8 cellular contexts compared by ENCODE assay signal in the genomic region with DNA sequence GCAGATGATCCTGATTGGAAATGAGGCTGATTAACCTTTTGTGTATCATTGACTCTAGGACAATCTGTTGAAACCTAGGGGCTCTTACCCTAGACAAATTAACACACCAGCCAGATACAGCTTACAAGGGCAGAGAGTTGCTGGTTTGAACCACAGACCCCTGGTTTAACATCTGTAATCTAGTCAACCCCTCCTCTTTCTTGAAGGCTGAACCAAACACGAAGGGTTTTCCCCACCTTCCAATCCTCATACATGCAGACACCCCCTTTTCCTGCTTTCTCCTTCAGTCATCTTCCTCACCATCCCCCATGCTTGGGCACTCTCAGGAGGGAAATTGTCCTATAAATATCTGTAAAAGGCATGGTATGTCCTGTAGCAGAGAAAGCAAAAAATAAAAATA.
DNase-seq lines count a peak whose midpoint lies in the region; ATAC-seq, FAIRE-seq and TF ChIP-seq lines count a peak whose summit lies in the region.

No MANE protein-coding gene starts in this region.

- in situ Hi-C loops in GM12878 (cut with MboI): no loop called here

- POLR2A ChIA-PET in HCT116 (lab: Charles Lee) (interaction anchor here (0.6 to 2.2 kb wide), 3 partner anchors 9 to 133 kb away, joined by 3 to 5 read pairs (median 3); a partner anchor contains a TSS), GM12878 (lab: Charles Lee) (interaction anchor here (0.9 kb wide), 1 partner anchor 10 kb away, joined by 4 read pairs; no protein-coding TSS in a partner anchor)

- no peaks in the 10 kb centered on the region for H3K9me2 ChIP-seq in HCT116 (ENCODE audit: insufficient read depth)

- H3K27ac Mint-ChIP-seq in memory B cell: peak overlapping the region; percentile 96

- CTCF ChIA-PET in HCT116 (lab: Charles Lee) (interaction anchor here (1.3 kb wide), 1 partner anchor 268 kb away, joined by 3 read pairs; no protein-coding TSS in a partner anchor), GM12878 (lab: Yijun Ruan, JAX) (interaction anchor here (1.0 to 2.2 kb wide), 6 partner anchors 10 to 272 kb away, joined by 3 to 7 read pairs (median 3); no protein-coding TSS in a partner anchor)

- H3K36me3 Mint-ChIP-seq in memory B cell: no peaks in the 10 kb centered on the region

- SMC1A ChIA-PET in GM12878 (lab: Charles Lee; ENCODE audit: uncharacterized antibody, unreplicated experiment): interaction anchor here (0.9 to 2.7 kb wide), 19 partner anchors 10 to 150 kb away, joined by 3 to 8 read pairs (median 4); no protein-coding TSS in a partner anchor

- H3K27ac ChIP-seq in BLaER1: peak overlapping the region; percentile 97
- no peak overlapping the region for H3K27ac ChIP-seq in HCT116 (ENCODE audit: low read depth, low read length)
- no peak overlapping the region for H3K27ac ChIP-seq in GM12878 (ENCODE audit: control insufficient read depth, insufficient read depth)
- peak overlapping the region in 20 of 59 donors; percentile 2 to 81 (median 52) for H3K27ac ChIP-seq in dorsolateral prefrontal cortex

- intact Hi-C loops in HCT116 (cut with micrococcal nuclease) (no loop called here), GM12878 (cut with micrococcal nuclease; ENCODE audit: unreplicated experiment) (no loop called here), dorsolateral prefrontal cortex (cut with DNase I) (no loop called here)

- H3K4me1 ChIP-seq in BLaER1 (peaks cover 83% of the 10 kb centered on the region), HCT116 (ENCODE audit: control insufficient read depth in 1 of 2, insufficient read depth in 2 of 2, low read length in 2 of 2) (peaks cover 60 to 69% of the 10 kb centered on the region in 2 experiments), GM12878 (ENCODE audit: control insufficient read depth, insufficient read depth, low read length) (peaks cover 18% of the 10 kb centered on the region)

- RAD21 ChIA-PET in HCT116 (lab: Charles Lee; ENCODE audit: low non-redundant PET in 1 of 2, low total read pairs in 2 of 2, uncharacterized antibody in 2 of 2, unreplicated experiment in 2 of 2): interaction anchor here in 1 of 2 experiments (0.8 kb wide), 1 partner anchor 44 kb away, joined by 3 read pairs; no protein-coding TSS in a partner anchor
- RAD21 ChIA-PET in GM12878 (lab: Charles Lee; ENCODE audit: unreplicated experiment): interaction anchor here (0.6 to 2.2 kb wide), 10 partner anchors 8 to 193 kb away, joined by 3 to 7 read pairs (median 4); a partner anchor contains a TSS

- FAIRE-seq in GM12878 (lab: Jason Lieb, UNC): peak; percentile 41

- H2AFZ ChIP-seq in HCT116 (ENCODE audit: low read depth, low read length, poor library complexity, severe bottlenecking) (no peak overlapping the region), GM12878 (ENCODE audit: control insufficient read depth, low read depth, low read length) (peak overlapping the region; percentile 61)

- H3K27me3 ChIP-seq in BLaER1: no peaks in the 10 kb centered on the region
- no peaks in the 10 kb centered on the region for H3K27me3 ChIP-seq in HCT116 (ENCODE audit: insufficient read depth, low read length)
- H3K27me3 ChIP-seq in GM12878 (replicated peaks in 1 of 2; ENCODE audit: control insufficient read depth in 2 of 2, insufficient read depth in 2 of 2, low read length in 1 of 2): no peaks in the 10 kb centered on the region
- peaks cover 0 to 7% (median 0%) of the 10 kb centered on the region in 45 donors for H3K27me3 ChIP-seq in dorsolateral prefrontal cortex

- H3K79me2 ChIP-seq in HCT116 (ENCODE audit: insufficient read depth, low read length) (no peaks in the 10 kb centered on the region), GM12878 (ENCODE audit: control insufficient read depth, insufficient read depth, low read length) (no peaks in the 10 kb centered on the region)

- ATAC-seq in HCT116: no peak
- ATAC-seq in GM12878: peak; percentile 5
- no peak for ATAC-seq in memory B cell (ENCODE audit: low read depth)
- no peak for ATAC-seq in HG03196 (IDR thresholded peaks at IDR 0.05; ENCODE audit: unreplicated experiment)

- H3K9ac ChIP-seq in BLaER1 (peak overlapping the region; percentile 81), HCT116 (ENCODE audit: low read length) (0 out of 2 replicates have a peak overlapping the region, but pooled peaks have one; percentile 12), GM12878 (ENCODE audit: control insufficient read depth, insufficient read depth, low read length) (no peak overlapping the region)

- H3K27me3 Mint-ChIP-seq in memory B cell: no peaks in the 10 kb centered on the region

- TF ChIP-seq RAD21 in HCT116 (IDR thresholded peaks at IDR 0.05; ENCODE audit: low read depth) (no peak), GM12878 (IDR thresholded peaks at IDR 0.05; ENCODE audit: insufficient read depth, low read depth, low read length) (no peak)

- TF ChIP-seq POLR2A in HCT116 (IDR thresholded peaks at IDR 0.05; ENCODE audit: borderline replicate concordance, extremely low read depth, insufficient read depth, insufficient read length) (no peak), GM12878 (IDR thresholded peaks at IDR 0.05; ENCODE audit: low read depth, low read length) (no peak)

- peaks cover 37% of the 10 kb centered on the region for H3K4me1 Mint-ChIP-seq in memory B cell

- 44% methylated on average over 1 of the region's 1 CpG for WGBS in GM12878 (ENCODE audit: insufficient coverage, insufficient replicate concordance, low lambda C conversion rate, missing lambda C conversion rate)

- BruUV-seq in HCT116 (replicated peaks; lab: Mats Ljungman, UMichigan) (no TSS peak), GM12878 (replicated peaks; lab: Mats Ljungman, UMichigan) (no TSS peak)

- H3K9me3 ChIP-seq in BLaER1 (no peaks in the 10 kb centered on the region), HCT116 (ENCODE audit: control insufficient read depth in 1 of 2, insufficient read depth in 1 of 2, low read depth in 1 of 2, low read length in 2 of 2) (no peaks in the 10 kb centered on the region), GM12878 (replicated peaks; ENCODE audit: control insufficient read depth, insufficient read depth, low read length) (no peaks in the 10 kb centered on the region; the same call in 2 of the 3 replicates)

- no peak for TF ChIP-seq EP300 in GM12878 (IDR thresholded peaks at IDR 0.05; ENCODE audit: borderline replicate concordance in 1 of 2, control insufficient read depth in 1 of 2, low read depth in 2 of 2, low read length in 2 of 2)

- peak overlapping the region; percentile 61 for H3K4me3 Mint-ChIP-seq in memory B cell

- H3K4me2 ChIP-seq in BLaER1 (peak overlapping the region; percentile 77), HCT116 (ENCODE audit: low read length) (peak overlapping the region; percentile 76), GM12878 (ENCODE audit: control insufficient read depth, insufficient read depth) (peak overlapping the region; percentile 39; the same call in 1 of the 2 replicates)

- H4K20me1 ChIP-seq in BLaER1 (no peaks in the 10 kb centered on the region), HCT116 (ENCODE audit: insufficient read depth) (no peaks in the 10 kb centered on the region), GM12878 (ENCODE audit: control insufficient read depth, insufficient read depth) (no peaks in the 10 kb centered on the region)

- H3K4me3 ChIP-seq in BLaER1 (peak overlapping the region; percentile 61; the same call in 1 of the 2 replicates), HCT116 (replicated peaks in 1 of 2; ENCODE audit: low read depth in 1 of 2, low read length in 2 of 2) (0 out of 4 replicates have a peak overlapping the region, but pooled peaks of 1 of the 2 experiments have one; percentile 52), GM12878 (no peak overlapping the region), dorsolateral prefrontal cortex (peak overlapping the region in 2 of 59 donors; percentile 44 to 48)

- no peak for DNase-seq in HCT116 (ENCODE audit: low read depth, low spot score)
- no peak for DNase-seq in GM12878 (ENCODE audit: low read depth, low spot score)
- DNase-seq in memory B cell (ENCODE audit: low spot score in 2 of 2): no peak
- DNase-seq in dorsolateral prefrontal cortex: no peak
- DNase-seq in Ammon's horn (ENCODE audit: low spot score): no peak
- no peak for DNase-seq in NCI-H1092 (lab: John Stamatoyannopoulos, UW)

- H3K36me3 ChIP-seq in BLaER1 (no peaks in the 10 kb centered on the region), HCT116 (ENCODE audit: control insufficient read depth in 1 of 2, insufficient read depth in 2 of 2, low read length in 2 of 2) (no peaks in the 10 kb centered on the region), GM12878 (ENCODE audit: control insufficient read depth in 2 of 2, insufficient read depth in 2 of 2, low read length in 1 of 2) (no peaks in the 10 kb centered on the region)

- no peak for TF ChIP-seq CTCF in HCT116 (IDR thresholded peaks at IDR 0.05 in 2 of 3, conservative IDR thresholded peaks at IDR 0.05 in 1 of 3; ENCODE audit: borderline replicate concordance in 1 of 3, insufficient read depth in 1 of 3, low read depth in 2 of 3, low read length in 2 of 3)
- no peak for TF ChIP-seq CTCF in GM12878 (IDR thresholded peaks at IDR 0.05 in 2 of 3, conservative IDR thresholded peaks at IDR 0.05 in 1 of 3; ENCODE audit: control insufficient read depth in 2 of 3, extremely low read depth in 1 of 3, insufficient read depth in 1 of 3, low read depth in 3 of 3, low read length in 3 of 3)
- TF ChIP-seq CTCF in dorsolateral prefrontal cortex (IDR thresholded peaks at IDR 0.05 in 54 of 56, conservative IDR thresholded peaks at IDR 0.05 in 2 of 56; ENCODE audit: low read depth in 1 of 56, partially characterized antibody in 56 of 56): no peak

- H3K9me3 Mint-ChIP-seq in memory B cell: no peaks in the 10 kb centered on the region

TF ChIP-seq in HCT116, 20 proteins besides CTCF, POLR2A, EP300 and RAD21:
- TF ChIP-seq POLR2AphosphoS5 (IDR thresholded peaks at IDR 0.05; ENCODE audit: low read depth, low read length): no peak

TF ChIP-seq in GM12878, 131 proteins besides CTCF, POLR2A, EP300 and RAD21 (continues in another document):
- TF ChIP-seq SREBF2 (IDR thresholded peaks at IDR 0.05; ENCODE audit: low read length) (no peak), PML (IDR thresholded peaks at IDR 0.05; ENCODE audit: low read length) (no peak), IKZF2 (IDR thresholded peaks at IDR 0.05) (no peak), RCOR1 (conservative IDR thresholded peaks at IDR 0.05; ENCODE audit: low read depth, low read length) (no peak), SRF (IDR thresholded peaks at IDR 0.05; ENCODE audit: low read depth in 2 of 2, low read length in 2 of 2) (no peak)
